In genomic region chr2:118134650-118135049, GRCh38 we compare ENCODE assay signal across 6 cellular contexts.
"Had no signal": no experiment of that assay in that cellular context is flagged by ENCODE, and none has a peak within 500 bp of the region (broad histone marks: within the 10 kb centered on the region; RNA-seq: fewer than 3 reads in every experiment).

No MANE protein-coding gene starts in this region.

- H3K36me3 Mint-ChIP-seq: IgD-negative memory B cell had no signal

- H3K4me3 Mint-ChIP-seq: GM23338, H9 had no signal

- H3K27ac ChIP-seq: HL-60 had no signal

- H3K4me1 Mint-ChIP-seq: GM23338, H9 had no signal

- H3K27me3 Mint-ChIP-seq: IgD-negative memory B cell had no signal

- H3K27ac Mint-ChIP-seq: GM23338, H9, IgD-negative memory B cell had no signal

- H3K9me3 Mint-ChIP-seq: GM23338, H9, IgD-negative memory B cell had no signal

- H3K4me3 ChIP-seq: GM23338 had no signal

- ATAC-seq: GM23338, HCT116, HepG2 had no signal

- DNase-seq: H9 had no signal
